In the genomic region with DNA sequence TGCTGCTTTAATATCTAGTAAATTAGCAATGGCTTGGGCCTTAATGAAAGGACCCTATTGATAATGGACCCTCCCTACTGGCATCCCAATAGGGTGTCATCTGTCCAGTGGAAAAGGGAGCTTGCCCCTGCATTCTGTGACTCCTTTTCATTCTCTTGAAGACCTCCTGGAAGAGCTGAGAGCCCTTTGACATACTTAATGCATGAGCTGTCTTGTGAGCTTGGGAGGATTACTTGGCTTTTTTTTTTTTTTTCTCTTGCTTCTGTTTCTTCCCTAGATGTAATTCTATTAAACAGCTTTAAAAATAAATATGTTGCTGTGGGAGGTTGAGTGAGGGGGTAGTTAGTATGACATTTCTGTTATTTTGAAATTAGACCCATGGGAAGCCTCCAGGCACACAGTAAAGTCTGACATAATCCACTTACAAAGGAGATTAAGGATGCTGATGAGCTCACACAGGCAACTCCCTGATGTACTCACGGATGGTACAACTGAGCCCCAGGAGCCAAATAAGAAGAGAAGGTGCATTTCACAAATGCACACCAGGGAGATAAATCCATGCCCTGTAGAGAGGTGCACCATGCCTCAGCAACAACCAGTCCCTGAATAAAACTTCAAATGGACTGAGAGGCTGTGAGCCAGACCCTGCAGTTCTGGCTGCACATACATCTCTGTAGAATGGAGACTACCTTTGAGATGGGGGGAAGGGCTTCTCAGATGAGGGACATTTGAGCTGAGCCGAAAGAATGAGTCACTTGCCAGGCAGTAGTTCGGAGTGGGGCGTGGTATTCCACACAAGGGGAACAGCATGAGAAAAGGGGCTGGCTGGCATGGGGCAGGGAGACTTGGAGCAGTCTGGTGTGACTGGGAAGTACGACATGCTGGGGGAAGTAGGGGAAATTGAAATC, we compare ENCODE assay signal across 1 cellular context.
TF ChIP-seq lines count a peak whose summit lies in the region.

No MANE protein-coding gene starts in this region.

TF ChIP-seq in HEK293, 187 proteins besides CTCF, POLR2A, EP300 and RAD21 (continued from another document):
- TF ChIP-seq ZNF830 (tag by site-specific recombination; IDR thresholded peaks at IDR 0.05; ENCODE audit: low read depth), result no peak
- no peak for TF ChIP-seq ZNF76 (tag by site-specific recombination; IDR thresholded peaks at IDR 0.05; ENCODE audit: borderline replicate concordance, low read depth)
- no peak for TF ChIP-seq RBAK (tag by site-specific recombination; IDR thresholded peaks at IDR 0.05)
- peak; percentile 37 for TF ChIP-seq IKZF3 (tag by site-specific recombination; IDR thresholded peaks at IDR 0.05)
- no peak for TF ChIP-seq ZNF391 (tag by site-specific recombination; IDR thresholded peaks at IDR 0.05; ENCODE audit: borderline replicate concordance, low read depth)
- TF ChIP-seq, protein P1, sequence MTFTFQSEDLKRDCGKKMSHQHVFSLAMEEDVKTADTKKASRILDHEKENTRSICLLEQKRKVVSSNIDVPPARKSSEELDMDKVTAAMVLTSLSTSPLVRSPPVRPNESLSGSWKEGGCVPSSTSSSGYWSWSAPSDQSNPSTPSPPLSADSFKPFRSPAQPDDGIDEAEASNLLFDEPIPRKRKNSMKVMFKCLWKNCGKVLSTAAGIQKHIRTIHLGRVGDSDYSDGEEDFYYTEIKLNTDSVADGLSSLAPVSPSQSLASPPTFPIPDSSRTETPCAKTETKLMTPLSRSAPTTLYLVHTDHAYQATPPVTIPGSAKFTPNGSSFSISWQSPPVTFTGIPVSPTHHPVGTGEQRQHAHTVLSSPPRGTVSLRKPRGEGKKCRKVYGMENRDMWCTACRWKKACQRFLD (tag by site-specific recombination; IDR thresholded peaks at IDR 0.05), result no peak
- no peak for TF ChIP-seq YY2 (tag by site-specific recombination; IDR thresholded peaks at IDR 0.05)
- TF ChIP-seq TRIM28 (IDR thresholded peaks at IDR 0.05; ENCODE audit: borderline replicate concordance, low read length), result peak; percentile 95
- TF ChIP-seq ZNF366 (tag by site-specific recombination; conservative IDR thresholded peaks at IDR 0.05), result peak; percentile 76; the same call in 1 of the 2 replicates
- no peak for TF ChIP-seq ZNF19 (tag by site-specific recombination; IDR thresholded peaks at IDR 0.05; ENCODE audit: low read depth)
- TF ChIP-seq ZNF585B (tag by site-specific recombination; IDR thresholded peaks at IDR 0.05), result no peak
- 0 out of 2 replicates have a peak, but pooled peaks have one; percentile 18 for TF ChIP-seq TCF7L2 (IDR thresholded peaks at IDR 0.05; ENCODE audit: borderline replicate concordance, low read depth, low read length)
- no peak for TF ChIP-seq ZNF423 (tag by site-specific recombination; IDR thresholded peaks at IDR 0.05)
- no peak for TF ChIP-seq ZNF214 (tag by site-specific recombination; IDR thresholded peaks at IDR 0.05; ENCODE audit: borderline replicate concordance)
- TF ChIP-seq KLF8 (tag by site-specific recombination; IDR thresholded peaks at IDR 0.05), result peak; percentile 72
- TF ChIP-seq SP3 (tag by site-specific recombination; IDR thresholded peaks at IDR 0.05), result 0 out of 2 replicates have a peak, but pooled peaks have one; percentile 14
- TF ChIP-seq ZNF747 (tag by site-specific recombination; IDR thresholded peaks at IDR 0.05), result no peak
- TF ChIP-seq ZBTB1 (tag by site-specific recombination; IDR thresholded peaks at IDR 0.05), result no peak
- TF ChIP-seq ZNF664 (tag by site-specific recombination; IDR thresholded peaks at IDR 0.05), result no peak
